Comparison of ENCODE assay signal across 9 cellular contexts in the genomic region with DNA sequence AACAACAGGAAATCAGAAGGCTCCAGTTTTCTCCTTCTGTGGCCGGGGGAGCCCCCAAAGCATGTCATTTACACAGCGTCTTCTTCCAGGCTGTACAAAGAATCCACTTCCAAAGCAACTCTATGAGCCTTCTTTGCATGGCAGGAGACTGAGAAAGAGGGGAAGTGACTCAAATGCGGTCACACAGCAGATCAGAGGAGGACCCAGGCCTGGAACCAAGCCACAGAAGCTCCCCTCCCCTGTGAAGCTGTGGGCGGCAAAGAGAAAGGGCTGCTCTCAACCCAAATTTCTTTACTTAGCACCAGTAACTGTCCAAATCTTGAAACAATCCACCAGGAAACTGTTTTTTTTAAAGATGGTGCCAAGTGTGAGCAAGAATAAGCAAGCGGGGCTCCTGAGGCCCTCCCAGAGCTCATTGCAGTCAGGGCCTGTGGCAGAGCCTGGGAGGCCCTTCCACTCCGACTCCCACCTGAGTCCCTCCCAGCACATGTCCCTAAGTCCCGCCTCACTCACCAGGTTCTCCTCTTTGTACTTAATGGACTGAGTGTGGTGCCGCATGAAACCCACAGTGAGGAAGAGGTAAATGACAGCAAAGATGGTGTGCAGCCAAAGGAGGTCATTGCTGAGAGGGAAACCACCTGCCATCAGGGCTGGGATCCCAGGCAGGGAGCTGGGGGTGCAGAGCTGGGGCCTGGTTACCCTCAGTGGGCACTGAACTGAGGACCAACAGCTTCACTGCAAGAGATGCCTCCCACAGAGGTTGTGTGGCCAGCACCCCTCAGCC. TPM values are rescaled to one million over a fixed set of nuclear protein-coding genes. Genes with fewer than 3 reads are reported as not detected.
DNase-seq lines count a peak whose midpoint lies in the region; ATAC-seq and TF ChIP-seq lines count a peak whose summit lies in the region.
"Had no signal": no experiment of that assay in that cellular context is flagged by ENCODE, and none has a peak within 500 bp of the region (broad histone marks: within the 10 kb centered on the region; RNA-seq: fewer than 3 reads in every experiment).

No MANE protein-coding gene starts in this region.

- DNase-seq in SIG-M5 treated with dmso at 0.1 percent for 504 hours (lab: John Stamatoyannopoulos, UW; ENCODE audit: unreplicated experiment) (peak; percentile 96), osteoblast (ENCODE audit: insufficient read length, low spot score, missing footprints) (peak; percentile 91), NCI-H524 treated with DMSO at 0.1 percent for 48 hours (lab: John Stamatoyannopoulos, UW) (no peak), GM03348 (ENCODE audit: low spot score) (no peak), cerebellum (ENCODE audit: low spot score) (no peak), endothelial cell (ENCODE audit: low spot score) (no peak)
- DNase-seq in activated gamma-delta T cell treated with anti-CD3 and anti-CD28 coated beads, Interleukin-2, amount 50 U/mL, for 16 hours (ENCODE audit: low read depth) = peak; percentile 59

- H3K4me1 Mint-ChIP-seq in endothelial cell (ENCODE audit: unreplicated experiment) = peaks cover 2% of the 10 kb centered on the region

- H4K20me1 ChIP-seq in osteoblast (ENCODE audit: insufficient read depth, low read length) = peaks cover 18% of the 10 kb centered on the region

- no peaks in the 10 kb centered on the region for H3K79me2 ChIP-seq in osteoblast (ENCODE audit: insufficient read depth, low read length)

- H2AFZ ChIP-seq in osteoblast (ENCODE audit: low read length) = no peak overlapping the region

- no peaks in the 10 kb centered on the region for H3K27me3 ChIP-seq in osteoblast (ENCODE audit: insufficient read depth, low read length)
- H3K27me3 ChIP-seq: pancreas had no signal

- ATAC-seq in GM21723 (IDR thresholded peaks at IDR 0.05; ENCODE audit: unreplicated experiment) = peak; percentile 68

- H3K27me3 Mint-ChIP-seq in endothelial cell (ENCODE audit: unreplicated experiment) = peaks cover 5% of the 10 kb centered on the region

- TF ChIP-seq CTCF in osteoblast (IDR thresholded peaks at IDR 0.05; ENCODE audit: extremely low read depth, low read depth, low read length) (no peak), endothelial cell (IDR thresholded peaks at IDR 0.05; ENCODE audit: unreplicated experiment) (no peak)

- peaks cover 31% of the 10 kb centered on the region for H3K36me3 Mint-ChIP-seq in endothelial cell (ENCODE audit: low read depth, unreplicated experiment)

- no peaks in the 10 kb centered on the region for H3K9me3 Mint-ChIP-seq in endothelial cell (ENCODE audit: unreplicated experiment)

- peaks cover 30% of the 10 kb centered on the region for H3K4me1 ChIP-seq in osteoblast (ENCODE audit: insufficient read depth, low read length)

- H3K4me3 ChIP-seq in osteoblast (ENCODE audit: insufficient read depth, low read length) = no peak overlapping the region
- H3K4me3 ChIP-seq: pancreas had no signal

- no peak overlapping the region for H3K4me3 Mint-ChIP-seq in endothelial cell (ENCODE audit: unreplicated experiment)

- peaks cover 36% of the 10 kb centered on the region for H3K36me3 ChIP-seq in osteoblast (ENCODE audit: insufficient read depth, low read length)

- no peaks in the 10 kb centered on the region for H3K9me3 ChIP-seq in osteoblast (ENCODE audit: low read depth, low read length)
- H3K9me3 ChIP-seq: pancreas had no signal

- H3K27ac ChIP-seq in osteoblast (ENCODE audit: low read depth, low read length) = peak overlapping the region; percentile 51
- H3K27ac ChIP-seq: pancreas had no signal

- peak overlapping the region; percentile 36 for H3K4me2 ChIP-seq in osteoblast (ENCODE audit: insufficient read depth, low read length)

- no peak overlapping the region for H3K27ac Mint-ChIP-seq in endothelial cell (ENCODE audit: unreplicated experiment)

RNA-seq across cellular contexts. Expression of gene TMEM63A, which starts 15.9 kb away (rescaled TPM):
- total RNA-seq in osteoblast (23.2 and 31.5 TPM in 2 replicates), cerebellum (15.1 TPM), endothelial cell (ENCODE audit: unreplicated experiment) (79.9 TPM)

RNA-seq across cellular contexts. Expression of gene LEFTY1, which starts 22.7 kb away (rescaled TPM):
- under 0.01 TPM in 1 of 2 replicates, not detected in the other for total RNA-seq in osteoblast
- not detected for total RNA-seq in cerebellum
- total RNA-seq in endothelial cell (ENCODE audit: unreplicated experiment) = 0.28 TPM

RNA-seq across cellular contexts. Expression of gene EPHX1, which starts 56.3 kb away (rescaled TPM):
- total RNA-seq in osteoblast (67.0 and 77.2 TPM in 2 replicates), cerebellum (15.3 TPM), endothelial cell (ENCODE audit: unreplicated experiment) (45.0 TPM)

RNA-seq across cellular contexts. Expression of gene PYCR2, which starts 57.8 kb away (rescaled TPM):
- total RNA-seq in osteoblast (25.9 and 29.0 TPM in 2 replicates), cerebellum (15.6 TPM), endothelial cell (ENCODE audit: unreplicated experiment) (44.5 TPM)

Comparison
In these comparisons a context has a peak if more than half of its experiments do, and no peak if none do; other contexts are left out.
1. DNase-seq: peak in SIG-M5 treated with dmso at 0.1 percent for 504 hours (single experiment), activated gamma-delta T cell treated with anti-CD3 and anti-CD28 coated beads, Interleukin-2, amount 50 U/mL, for 16 hours (single experiment) and osteoblast (single experiment); none in NCI-H524 treated with DMSO at 0.1 percent for 48 hours (single experiment), GM03348 (single experiment), cerebellum (single experiment) and endothelial cell (single experiment).